ENCODE assay signal across 26 cellular contexts in the genomic region with DNA sequence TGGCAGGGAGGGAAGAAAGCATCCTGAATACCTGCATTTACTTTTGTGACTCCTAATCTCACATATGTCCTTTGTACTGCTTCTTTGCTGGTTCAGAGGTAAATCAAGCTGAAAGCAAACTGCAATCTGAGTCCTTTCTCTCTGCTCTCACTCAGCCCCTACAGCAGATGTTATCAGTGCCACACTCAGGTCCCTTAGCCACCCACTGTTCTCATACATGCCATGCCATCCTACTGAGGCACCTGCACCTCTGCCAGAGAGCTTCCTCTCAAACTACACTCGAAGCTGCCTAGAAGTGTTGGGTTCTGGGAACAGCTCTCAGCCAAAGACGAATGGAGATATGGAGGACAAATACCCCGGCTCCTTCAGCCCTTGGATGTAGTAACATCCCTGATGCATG.
A peak's percentile ranks its signal among the peaks of the same experiment; 100 is the strongest.
DNase-seq lines count a peak whose midpoint lies in the region; ATAC-seq, FAIRE-seq and TF ChIP-seq lines count a peak whose summit lies in the region.
"Had no signal": no experiment of that assay in that cellular context is flagged by ENCODE, and none has a peak within 500 bp of the region (broad histone marks: within the 10 kb centered on the region; RNA-seq: fewer than 3 reads in every experiment).

No MANE protein-coding gene starts in this region.

- H3K4me3 ChIP-seq in astrocyte (ENCODE audit: insufficient read depth, low read depth, low read length): no peak overlapping the region
- no peak overlapping the region for H3K4me3 ChIP-seq in pancreas
- H3K4me3 ChIP-seq: GM23248, K562 had no signal

- H3K27ac ChIP-seq in astrocyte (ENCODE audit: low read depth, low read length) (no peak overlapping the region), pancreas (no peak overlapping the region)
- H3K27ac ChIP-seq: GM23248 had no signal

- H3K27me3 Mint-ChIP-seq in natural killer cell treated with Interleukin-12 subunit alpha and Interleukin-12 subunit beta and Interleukin-15 and Interleukin-18, amount 100 ng/mL, for 72 hours: peaks cover 0 to 7% of the 10 kb centered on the region in 2 donors
- H3K27me3 Mint-ChIP-seq in natural killer cell (ENCODE audit: low read depth in 2 of 2): peaks cover 0 to 4% of the 10 kb centered on the region in 2 donors
- H3K27me3 Mint-ChIP-seq in astrocyte (ENCODE audit: low read depth, unreplicated experiment): no peaks in the 10 kb centered on the region
- H3K27me3 Mint-ChIP-seq: CD4-positive, CD25-positive, alpha-beta regulatory T cell had no signal

- no peak for DNase-seq in natural killer cell treated with Interleukin-12 subunit alpha and Interleukin-12 subunit beta and Interleukin-15 and Interleukin-18, amount 100 ng/mL, for 72 hours (ENCODE audit: low spot score)
- DNase-seq in natural killer cell (no peak), NCI-H69 (lab: John Stamatoyannopoulos, UW) (peak; percentile 69), astrocyte (ENCODE audit: low read depth) (no peak), posterior vena cava (ENCODE audit: low spot score) (no peak), pancreas (no peak)
- no peak for DNase-seq in stimulated activated CD4-positive, alpha-beta T cell treated with anti-CD3 and anti-CD28 coated beads, Interleukin-1b, Interleukin-23, amount 100 ng/mL, for 48 hours
- DNase-seq: ACHN; BE2C; C1 segment of cervical spinal cord; CD4-positive, CD25-positive, alpha-beta regulatory T cell; CD8-positive, alpha-beta memory T cell; COR-L47; DMS 273 treated with DMSO at 0.1 percent for 48 hours; DMS53; GDM1; GM23248; H7; HFFc6; IMR-90 had no signal

- no peak overlapping the region for H3K4me3 Mint-ChIP-seq in natural killer cell treated with Interleukin-12 subunit alpha and Interleukin-12 subunit beta and Interleukin-15 and Interleukin-18, amount 100 ng/mL, for 72 hours
- no peak overlapping the region for H3K4me3 Mint-ChIP-seq in natural killer cell
- H3K4me3 Mint-ChIP-seq in astrocyte (ENCODE audit: unreplicated experiment): no peak overlapping the region
- H3K4me3 Mint-ChIP-seq: CD4-positive, CD25-positive, alpha-beta regulatory T cell; CD8-positive, alpha-beta memory T cell; HFFc6 had no signal

- H3K4me2 ChIP-seq in astrocyte (ENCODE audit: low read length): no peak overlapping the region

- intact Hi-C loops in natural killer cell (cut with micrococcal nuclease): no loop called here
- intact Hi-C loops in posterior vena cava (cut with DNase I): no loop called here
- intact Hi-C loops in pancreas (cut with DNase I): no loop called here

- no peaks in the 10 kb centered on the region for H3K36me3 ChIP-seq in astrocyte (ENCODE audit: insufficient read depth, low read length)
- no peaks in the 10 kb centered on the region for H3K36me3 ChIP-seq in pancreas
- H3K36me3 ChIP-seq: BE2C had no signal

- no peaks in the 10 kb centered on the region for H3K4me1 Mint-ChIP-seq in natural killer cell treated with Interleukin-12 subunit alpha and Interleukin-12 subunit beta and Interleukin-15 and Interleukin-18, amount 100 ng/mL, for 72 hours (ENCODE audit: low read depth in 2 of 2)
- H3K4me1 Mint-ChIP-seq in natural killer cell: no peaks in the 10 kb centered on the region
- H3K4me1 Mint-ChIP-seq in astrocyte (ENCODE audit: low read depth, unreplicated experiment): peaks cover 12% of the 10 kb centered on the region
- H3K4me1 Mint-ChIP-seq: CD4-positive, CD25-positive, alpha-beta regulatory T cell; CD8-positive, alpha-beta memory T cell had no signal

- no peak overlapping the region for H3K27ac Mint-ChIP-seq in natural killer cell treated with Interleukin-12 subunit alpha and Interleukin-12 subunit beta and Interleukin-15 and Interleukin-18, amount 100 ng/mL, for 72 hours
- no peak overlapping the region for H3K27ac Mint-ChIP-seq in natural killer cell
- peak overlapping the region; percentile 50 for H3K27ac Mint-ChIP-seq in astrocyte (ENCODE audit: unreplicated experiment)
- H3K27ac Mint-ChIP-seq: CD4-positive, CD25-positive, alpha-beta regulatory T cell; CD8-positive, alpha-beta memory T cell; HFFc6 had no signal

- no peak overlapping the region for H3K9ac ChIP-seq in astrocyte (ENCODE audit: low read length)
- H3K9ac ChIP-seq: GM23248 had no signal

- no peaks in the 10 kb centered on the region for H3K36me3 Mint-ChIP-seq in natural killer cell treated with Interleukin-12 subunit alpha and Interleukin-12 subunit beta and Interleukin-15 and Interleukin-18, amount 100 ng/mL, for 72 hours
- no peaks in the 10 kb centered on the region for H3K36me3 Mint-ChIP-seq in natural killer cell
- no peaks in the 10 kb centered on the region for H3K36me3 Mint-ChIP-seq in astrocyte (ENCODE audit: low read depth, unreplicated experiment)
- H3K36me3 Mint-ChIP-seq: CD4-positive, CD25-positive, alpha-beta regulatory T cell; CD8-positive, alpha-beta memory T cell had no signal

- 81 to 90% methylated on average over 3 of the region's 3 CpGs for WGBS in pancreas, 2 donors

- H3K27me3 ChIP-seq in astrocyte (ENCODE audit: insufficient read depth, low read length) (no peaks in the 10 kb centered on the region), pancreas (no peaks in the 10 kb centered on the region)
- H3K27me3 ChIP-seq: BE2C had no signal

- H3K9me3 ChIP-seq in astrocyte (ENCODE audit: insufficient read depth, low read depth, low read length) (no peaks in the 10 kb centered on the region), pancreas (no peaks in the 10 kb centered on the region)
- H3K9me3 ChIP-seq: BE2C had no signal

- H2AFZ ChIP-seq in astrocyte (ENCODE audit: low read depth, low read length): no peak overlapping the region

- peak; percentile 44 to 55 for ATAC-seq in natural killer cell treated with Interleukin-12 subunit alpha and Interleukin-12 subunit beta and Interleukin-15 and Interleukin-18, amount 100 ng/mL, for 72 hours
- ATAC-seq in natural killer cell (no peak), pancreas (no peak)
- ATAC-seq: HCT116, K562 had no signal

- H4K20me1 ChIP-seq in astrocyte (ENCODE audit: insufficient read depth, low read length): no peaks in the 10 kb centered on the region

- no peak for TF ChIP-seq CTCF in natural killer cell (IDR thresholded peaks at IDR 0.05)
- no peak for TF ChIP-seq CTCF in astrocyte (IDR thresholded peaks at IDR 0.05; ENCODE audit: insufficient read depth, low read depth, low read length)
- TF ChIP-seq CTCF in pancreas (IDR thresholded peaks at IDR 0.05): no peak

- peaks cover 3% of the 10 kb centered on the region for H3K9me3 Mint-ChIP-seq in natural killer cell treated with Interleukin-12 subunit alpha and Interleukin-12 subunit beta and Interleukin-15 and Interleukin-18, amount 100 ng/mL, for 72 hours
- H3K9me3 Mint-ChIP-seq in natural killer cell (peaks cover 0 to 4% of the 10 kb centered on the region in 2 donors), astrocyte (ENCODE audit: unreplicated experiment) (peaks cover 2% of the 10 kb centered on the region)
- H3K9me3 Mint-ChIP-seq: HFFc6 had no signal

- H3K4me1 ChIP-seq in astrocyte (ENCODE audit: insufficient read depth, low read length) (no peaks in the 10 kb centered on the region), pancreas (peaks cover 0 to 7% (median 0%) of the 10 kb centered on the region in 3 donors)

- no peaks in the 10 kb centered on the region for H3K79me2 ChIP-seq in astrocyte (ENCODE audit: insufficient read depth, low read length)

- no peak for FAIRE-seq in astrocyte (lab: Jason Lieb, UNC)
- FAIRE-seq in pancreas (lab: Jason Lieb, UNC): no peak
- FAIRE-seq: A204.1, GM12892, GM18507, HTR-8/SVneo, K562 had no signal

Comparison
In these comparisons a context has a peak if more than half of its experiments do, and no peak if none do; other contexts are left out.
1. ATAC-seq: peak in natural killer cell treated with Interleukin-12 subunit alpha and Interleukin-12 subunit beta and Interleukin-15 and Interleukin-18, amount 100 ng/mL, for 72 hours (2 of 2); none in natural killer cell (0 of 3) and pancreas (0 of 4).